1 cellular context compared by ENCODE assay signal in genomic region chr1:232991238-232991637, GRCh38.
TF ChIP-seq lines count a peak whose summit lies in the region.

No MANE protein-coding gene starts in this region.

TF ChIP-seq in HEK293, 187 proteins besides CTCF, POLR2A, EP300 and RAD21 (continued from another document):
- TF ChIP-seq ZNF692 (tag by site-specific recombination; IDR thresholded peaks at IDR 0.05), result no peak
- no peak for TF ChIP-seq HOXA7 (CRISPR knock-in tag; IDR thresholded peaks at IDR 0.05; ENCODE audit: borderline replicate concordance)
- peak; percentile 37; the same call in 1 of the 2 replicates for TF ChIP-seq ATF2 (tag by site-specific recombination; IDR thresholded peaks at IDR 0.05; ENCODE audit: low read depth)
